ENCODE assay signal across 8 cellular contexts in genomic region chr12:26125451-26126339, GRCh38. TPM values are rescaled to one million over a fixed set of nuclear protein-coding genes. Genes with fewer than 3 reads are reported as not detected.
DNase-seq lines count a peak whose midpoint lies in the region; ATAC-seq and TF ChIP-seq lines count a peak whose summit lies in the region.

No MANE protein-coding gene starts in this region.

- no peak overlapping the region for H2BK120ac ChIP-seq in mesendoderm (ENCODE audit: low read depth, low read length)

- no peak overlapping the region for H4K5ac ChIP-seq in mesendoderm (ENCODE audit: low read length)

- H3K27me3 ChIP-seq in mesendoderm (ENCODE audit: insufficient read depth, low read length, poor library complexity) = peaks cover 50% of the 10 kb centered on the region

- H4K8ac ChIP-seq in mesendoderm (ENCODE audit: low read depth, low read length) = no peak overlapping the region

- H3K9me3 Mint-ChIP-seq in stimulated activated naive CD8-positive, alpha-beta T cell treated with anti-CD3 and anti-CD28 coated beads, Interleukin-15, amount 100 ng/mL, for 72 hours = no peaks in the 10 kb centered on the region

- H3K18ac ChIP-seq in mesendoderm (ENCODE audit: low read length) = no peak overlapping the region

- peak; percentile 47 for ATAC-seq in stimulated activated naive CD8-positive, alpha-beta T cell treated with anti-CD3 and anti-CD28 coated beads, Interleukin-15, amount 100 ng/mL, for 72 hours

- peaks cover 39% of the 10 kb centered on the region for H3K4me1 Mint-ChIP-seq in stimulated activated naive CD8-positive, alpha-beta T cell treated with anti-CD3 and anti-CD28 coated beads, Interleukin-15, amount 100 ng/mL, for 72 hours

- peak overlapping the region; percentile 65 for H3K56ac ChIP-seq in mesendoderm (ENCODE audit: low read length)

- H3K9ac ChIP-seq in mesendoderm (ENCODE audit: low read length) = peak overlapping the region; percentile 12

- H3K27ac ChIP-seq in epithelial cell of prostate = peak overlapping the region; percentile 70
- H3K27ac ChIP-seq in mesendoderm (ENCODE audit: low read depth, low read length) = no peak overlapping the region

- no peak overlapping the region for H2BK5ac ChIP-seq in mesendoderm (ENCODE audit: low read length)

- no peak overlapping the region for H2BK15ac ChIP-seq in mesendoderm (replicated peaks; ENCODE audit: low read depth)

- H3K23ac ChIP-seq in mesendoderm (ENCODE audit: low read length) = no peak overlapping the region

- peak overlapping the region in 1 of 2 donors; percentile 72 for H3K27ac Mint-ChIP-seq in stimulated activated naive CD8-positive, alpha-beta T cell treated with anti-CD3 and anti-CD28 coated beads, Interleukin-15, amount 100 ng/mL, for 72 hours

- H3K4me1 ChIP-seq in mesendoderm (ENCODE audit: control insufficient read depth, low read depth, low read length) = no peaks in the 10 kb centered on the region

- no peaks in the 10 kb centered on the region for H3K36me3 ChIP-seq in mesendoderm (ENCODE audit: control insufficient read depth, insufficient read depth, low read length)

- H3K4ac ChIP-seq in mesendoderm (ENCODE audit: low read depth, low read length) = no peak overlapping the region

- H3K79me2 ChIP-seq in mesendoderm (ENCODE audit: control insufficient read depth, insufficient read depth, low read length) = no peaks in the 10 kb centered on the region

- WGBS in mesendoderm (ENCODE audit: extremely low coverage, insufficient coverage, low lambda C conversion rate) = no CpG with 5 or more reads among the region's 65 CpGs

- DNase-seq in NCI-H1092 treated with DMSO at 0.1 percent for 48 hours (lab: John Stamatoyannopoulos, UW) = peak; percentile 12
- DNase-seq in NCI-H1092 (lab: John Stamatoyannopoulos, UW) = no peak
- no peak for DNase-seq in HFF-Myc (ENCODE audit: extremely low read depth, low read depth)
- peak; percentile 66 for DNase-seq in NCI-H146 (lab: John Stamatoyannopoulos, UW)
- peak; percentile 55 to 66 for DNase-seq in activated CD4-positive, alpha-beta T cell treated with anti-CD3 and anti-CD28 coated beads, Interleukin-2, amount 50 U/mL, for 48 hours
- DNase-seq in epithelial cell of prostate (ENCODE audit: low read depth, low spot score) = peak; percentile 78
- DNase-seq in mesendoderm = peak; percentile 85
- DNase-seq in stimulated activated naive CD8-positive, alpha-beta T cell treated with anti-CD3 and anti-CD28 coated beads, Interleukin-15, amount 100 ng/mL, for 72 hours = peak; percentile 30 to 36

- TF ChIP-seq CTCF in HFF-Myc (IDR thresholded peaks at IDR 0.05; ENCODE audit: low read depth, low read length, missing control alignments) = no peak

- peaks cover 97% of the 10 kb centered on the region for H3K27me3 Mint-ChIP-seq in stimulated activated naive CD8-positive, alpha-beta T cell treated with anti-CD3 and anti-CD28 coated beads, Interleukin-15, amount 100 ng/mL, for 72 hours

- no peak overlapping the region for H2AK5ac ChIP-seq in mesendoderm (ENCODE audit: low read length)

- peak overlapping the region; percentile 44 for H3K4me2 ChIP-seq in mesendoderm (ENCODE audit: low read length)

- peak overlapping the region; percentile 61 for H3K4me3 ChIP-seq in HFF-Myc (replicated peaks; ENCODE audit: low read depth, low read length)
- peak overlapping the region; percentile 25 for H3K4me3 ChIP-seq in mesendoderm (ENCODE audit: low read length)

- H3K79me1 ChIP-seq in mesendoderm (ENCODE audit: low read length) = no peaks in the 10 kb centered on the region

- peak overlapping the region; percentile 87 to 93 for H3K4me3 Mint-ChIP-seq in stimulated activated naive CD8-positive, alpha-beta T cell treated with anti-CD3 and anti-CD28 coated beads, Interleukin-15, amount 100 ng/mL, for 72 hours

RNA-seq across cellular contexts. Expression of gene BHLHE41, which starts 0.9 kb away (rescaled TPM):
- 0.08 TPM for polyA plus RNA-seq in mesendoderm (2013, experiment 1 of 2)
- 0.13 TPM for polyA plus RNA-seq in mesendoderm (2013, experiment 2 of 2)

Comparison
In these comparisons a context has a peak if more than half of its experiments do, and no peak if none do; other contexts are left out.
1. DNase-seq: peak in NCI-H1092 treated with DMSO at 0.1 percent for 48 hours (single experiment), NCI-H146 (single experiment), activated CD4-positive, alpha-beta T cell treated with anti-CD3 and anti-CD28 coated beads, Interleukin-2, amount 50 U/mL, for 48 hours (2 of 2), epithelial cell of prostate (single experiment), mesendoderm (single experiment) and stimulated activated naive CD8-positive, alpha-beta T cell treated with anti-CD3 and anti-CD28 coated beads, Interleukin-15, amount 100 ng/mL, for 72 hours (2 of 2); none in NCI-H1092 (single experiment) and HFF-Myc (single experiment).